10 cellular contexts compared by ENCODE assay signal in the genomic region with DNA sequence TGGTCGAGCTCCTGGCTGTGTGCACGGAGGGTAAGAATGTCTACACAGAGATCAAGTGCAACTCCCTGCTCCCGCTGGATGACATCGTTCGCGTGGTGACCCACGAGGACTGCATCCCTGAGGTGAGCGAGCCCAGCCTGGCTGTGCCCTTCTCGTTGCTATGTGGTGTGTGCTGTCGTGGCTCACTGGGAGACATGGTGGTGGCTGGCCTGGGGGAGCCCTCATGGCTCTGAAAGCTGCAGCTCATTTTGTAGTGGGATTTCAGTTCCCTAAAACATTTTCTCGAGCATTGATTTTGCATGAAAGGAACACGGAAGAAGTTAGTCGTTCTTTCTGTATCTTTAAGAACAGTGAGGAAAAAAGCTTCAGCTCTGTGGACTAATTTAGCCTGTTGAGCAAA.
DNase-seq lines count a peak whose midpoint lies in the region; ATAC-seq and TF ChIP-seq lines count a peak whose summit lies in the region.
"Had no signal": no experiment of that assay in that cellular context is flagged by ENCODE, and none has a peak within 500 bp of the region (broad histone marks: within the 10 kb centered on the region; RNA-seq: fewer than 3 reads in every experiment).

No MANE protein-coding gene starts in this region.

- peak; percentile 58 for DNase-seq in GM13976 (ENCODE audit: low spot score)
- no peak for DNase-seq in mesothelial cell of epicardium (ENCODE audit: low spot score in 2 of 2, unreplicated experiment in 2 of 2)
- DNase-seq in AG20443 (ENCODE audit: low spot score): no peak
- DNase-seq in activated T-cell treated with anti-CD3 and anti-CD28 coated beads, Interleukin-2, amount 50 U/mL, for 48 hours: no peak
- no peak for DNase-seq in midbrain (lab: John Stamatoyannopoulos, UW)
- DNase-seq: activated T-cell treated with anti-CD3 and anti-CD28 coated beads, Interleukin-2, amount 50 U/mL, for 4 hours; RPMI8226 had no signal

- TF ChIP-seq CTCF in GM13976 (IDR thresholded peaks at IDR 0.05; ENCODE audit: borderline replicate concordance, control extremely low read depth, extremely low read depth, insufficient read depth, missing control alignments) (no peak), mesothelial cell of epicardium (IDR thresholded peaks at IDR 0.05; ENCODE audit: unreplicated experiment) (no peak)

- no peaks in the 10 kb centered on the region for H3K27me3 Mint-ChIP-seq in mesothelial cell of epicardium (ENCODE audit: low read depth)

- peak; percentile 82 for ATAC-seq in GM19468 (IDR thresholded peaks at IDR 0.05; ENCODE audit: extremely low read depth, unreplicated experiment)
- peak; percentile 63 for ATAC-seq in HG02938 (IDR thresholded peaks at IDR 0.05; ENCODE audit: unreplicated experiment)
- peak; percentile 58 for ATAC-seq in HG03575 (IDR thresholded peaks at IDR 0.05; ENCODE audit: extremely low read depth, insufficient number of reproducible peaks, low FRiP score, unreplicated experiment)
- ATAC-seq: activated T-cell treated with anti-CD3 and anti-CD28 coated beads, Interleukin-2, amount 50 U/mL, for 4 hours had no signal

- in situ Hi-C loops in GM13976 (cut with MboI; ENCODE audit: low sequenced_read_pairs, unreplicated experiment): no loop called here

- H3K4me1 Mint-ChIP-seq in mesothelial cell of epicardium: no peaks in the 10 kb centered on the region

- H3K4me3 Mint-ChIP-seq in mesothelial cell of epicardium: no peak overlapping the region
- H3K4me3 Mint-ChIP-seq: activated T-cell treated with anti-CD3 and anti-CD28 coated beads, Interleukin-2, amount 50 U/mL, for 4 hours had no signal

- H3K9me3 Mint-ChIP-seq in mesothelial cell of epicardium: peaks cover 16% of the 10 kb centered on the region

- peaks cover 6% of the 10 kb centered on the region for H3K36me3 Mint-ChIP-seq in mesothelial cell of epicardium

- no peak overlapping the region for H3K27ac Mint-ChIP-seq in mesothelial cell of epicardium
